Comparison of ENCODE assay signal across 25 cellular contexts in genomic region chr3:37725842-37726241, GRCh38.
"Had no signal": no experiment of that assay in that cellular context is flagged by ENCODE, and none has a peak within 500 bp of the region (broad histone marks: within the 10 kb centered on the region; RNA-seq: fewer than 3 reads in every experiment).

No MANE protein-coding gene starts in this region.

- H3K4me3 Mint-ChIP-seq: effector memory CD8-positive, alpha-beta T cell; endodermal cell; immature natural killer cell; mesothelial cell of epicardium; naive B cell had no signal

- H3K36me3 ChIP-seq: colonic mucosa, esophagus squamous epithelium had no signal

- H3K27me3 ChIP-seq: colonic mucosa, esophagus squamous epithelium, gastroesophageal sphincter, heart left ventricle had no signal

- DNase-seq: colonic mucosa; effector CD8-positive, alpha-beta T cell; effector memory CD8-positive, alpha-beta T cell; endodermal cell; erythroblast; esophagus squamous epithelium; heart left ventricle; hypothalamus; immature natural killer cell; islet precursor cell; kidney; kidney glomerular epithelial cell; left colon; lower lobe of right lung; mesenchymal stem cell; mucosa of descending colon; naive B cell had no signal

- H3K36me3 Mint-ChIP-seq: immature natural killer cell had no signal

- ATAC-seq: effector memory CD8-positive, alpha-beta T cell; esophagus mucosa; foreskin keratinocyte; gastroesophageal sphincter; heart left ventricle; left colon; left lobe of liver; left ventricle myocardium superior; mucosa of descending colon had no signal

- H3K4me1 ChIP-seq: colonic mucosa, foreskin keratinocyte had no signal

- H3K4me1 Mint-ChIP-seq: endodermal cell, immature natural killer cell, naive B cell had no signal

- H3K27ac Mint-ChIP-seq: effector memory CD8-positive, alpha-beta T cell; endodermal cell; immature natural killer cell; mesothelial cell of epicardium; naive B cell had no signal

- H3K4me3 ChIP-seq: colonic mucosa, esophagus squamous epithelium, gastroesophageal sphincter, heart left ventricle, hepatocyte, lower lobe of right lung, mucosa of descending colon had no signal

- H3K9me3 ChIP-seq: colonic mucosa, esophagus squamous epithelium had no signal

- H3K27ac ChIP-seq: colonic mucosa, epithelial cell of prostate, esophagus squamous epithelium, foreskin keratinocyte, gastroesophageal sphincter, heart left ventricle, hepatocyte, lower lobe of right lung had no signal
